Comparison of ENCODE assay signal across 1 cellular context in genomic region chr3:10198226-10198625, GRCh38.
TF ChIP-seq lines count a peak whose summit lies in the region.

No MANE protein-coding gene starts in this region.

TF ChIP-seq in GM12878, 131 proteins besides CTCF, POLR2A, EP300 and RAD21:
- TF ChIP-seq CREB1 (IDR thresholded peaks at IDR 0.05; ENCODE audit: low read depth) (no peak), STAT1 (conservative IDR thresholded peaks at IDR 0.05) (no peak), NR2C2 (IDR thresholded peaks at IDR 0.05; ENCODE audit: borderline replicate concordance, control insufficient read depth, insufficient read length, low read depth) (no peak), TCF7 (IDR thresholded peaks at IDR 0.05; ENCODE audit: borderline replicate concordance) (no peak), MEF2B (IDR thresholded peaks at IDR 0.05; ENCODE audit: partially characterized antibody, poor library complexity, severe bottlenecking) (peak; percentile 76), NFXL1 (IDR thresholded peaks at IDR 0.05; ENCODE audit: borderline replicate concordance) (no peak), IKZF2 (IDR thresholded peaks at IDR 0.05) (peak in 1 of 2 experiments; percentile 8; a peak in 1 of 4 replicates), MEF2A (IDR thresholded peaks at IDR 0.05; ENCODE audit: insufficient read depth, low read depth, low read length) (no peak)
